Comparison of ENCODE assay signal across 16 cellular contexts in genomic region chr2:176704282-176704773, GRCh38.
A peak's percentile ranks its signal among the peaks of the same experiment; 100 is the strongest.
DNase-seq lines count a peak whose midpoint lies in the region; ATAC-seq, FAIRE-seq and TF ChIP-seq lines count a peak whose summit lies in the region.
"Had no signal": no experiment of that assay in that cellular context is flagged by ENCODE, and none has a peak within 500 bp of the region (broad histone marks: within the 10 kb centered on the region; RNA-seq: fewer than 3 reads in every experiment).

No MANE protein-coding gene starts in this region.

- TF ChIP-seq CTCF in A673 (conservative IDR thresholded peaks at IDR 0.05; ENCODE audit: low read depth, low read length) (no peak), neural progenitor cell (IDR thresholded peaks at IDR 0.05) (no peak)

- H3K4me3 ChIP-seq in A673 (ENCODE audit: low read depth, low read length, poor library complexity, severe bottlenecking) (no peak overlapping the region), SK-N-MC (peak overlapping the region; percentile 26), neural progenitor cell (no peak overlapping the region), mesenchymal stem cell (ENCODE audit: insufficient read depth in 1 of 2, low read depth in 1 of 2, low read length in 2 of 2) (no peak overlapping the region)
- H3K4me3 ChIP-seq: BLaER1 treated with 17β-estradiol and CSF1 and Interleukin-3, amounts not matched to agents 10 nM and 100 nM; K562 had no signal

- H3K4me2 ChIP-seq in neural progenitor cell (no peak overlapping the region), mesenchymal stem cell (ENCODE audit: low read length, poor library complexity, severe bottlenecking) (no peak overlapping the region)
- H3K4me2 ChIP-seq: BLaER1 treated with 17β-estradiol and CSF1 and Interleukin-3, amounts not matched to agents 10 nM and 100 nM had no signal

- no peaks in the 10 kb centered on the region for H3K9me3 Mint-ChIP-seq in neural progenitor cell

- H3K27me3 ChIP-seq in A673 (replicated peaks; ENCODE audit: insufficient read depth, low read depth, low read length, poor library complexity) (no peaks in the 10 kb centered on the region), neural progenitor cell (no peaks in the 10 kb centered on the region), mesenchymal stem cell (ENCODE audit: control insufficient read depth in 1 of 2, insufficient read depth in 1 of 2, low read length in 2 of 2) (no peaks in the 10 kb centered on the region)
- H3K27me3 ChIP-seq: BLaER1 treated with 17β-estradiol and CSF1 and Interleukin-3, amounts not matched to agents 10 nM and 100 nM had no signal

- ATAC-seq in GM21786 (IDR thresholded peaks at IDR 0.05; ENCODE audit: unreplicated experiment), result no peak
- ATAC-seq: K562 had no signal

- no peaks in the 10 kb centered on the region for H3K79me1 ChIP-seq in mesenchymal stem cell (replicated peaks; ENCODE audit: low read length, poor library complexity, severe bottlenecking)

- CTCF ChIA-PET in A673 (lab: Charles Lee), result no interaction called here

- H2BK12ac ChIP-seq in mesenchymal stem cell (ENCODE audit: low read length in 2 of 2), result no peak overlapping the region

- H4K20me1 ChIP-seq in neural progenitor cell (ENCODE audit: low read depth), result no peaks in the 10 kb centered on the region
- H4K20me1 ChIP-seq: BLaER1 treated with 17β-estradiol and CSF1 and Interleukin-3, amounts not matched to agents 10 nM and 100 nM had no signal

- no peak overlapping the region for H2BK15ac ChIP-seq in mesenchymal stem cell (ENCODE audit: low read depth, poor library complexity, severe bottlenecking)

- no peaks in the 10 kb centered on the region for H3F3A ChIP-seq in neural progenitor cell (ENCODE audit: low read depth)

- BruUV-seq in A673 (replicated peaks; lab: Mats Ljungman, UMichigan), result no TSS peak

- POLR2A ChIA-PET in A673 (lab: Charles Lee; ENCODE audit: low non-redundant PET), result interaction anchor here (0.7 to 0.9 kb wide), 2 partner anchors 24 to 47 kb away, joined by 3 read pairs; no protein-coding TSS in a partner anchor

- H3K79me2 ChIP-seq in neural progenitor cell (ENCODE audit: low read depth), result no peaks in the 10 kb centered on the region

- no peaks in the 10 kb centered on the region for H3K36me3 Mint-ChIP-seq in neural progenitor cell

- no peak overlapping the region for H2BK5ac ChIP-seq in mesenchymal stem cell (ENCODE audit: low read depth, low read length, poor library complexity, severe bottlenecking)

- H2AFZ ChIP-seq in neural progenitor cell (replicated peaks) (peak overlapping the region; percentile 3), mesenchymal stem cell (ENCODE audit: low read depth, low read length) (no peak overlapping the region)

- peak; percentile 79 for DNase-seq in A673 (ENCODE audit: low spot score)
- DNase-seq in D341Med (ENCODE audit: low spot score), result peak; percentile 35
- DNase-seq in SK-N-MC (ENCODE audit: low read depth, low spot score), result no peak
- no peak for DNase-seq in neural progenitor cell (ENCODE audit: low spot score)
- no peak for DNase-seq in posterior vena cava (ENCODE audit: low spot score)
- no peak for DNase-seq in urothelium cell line (ENCODE audit: low spot score)
- no peak for DNase-seq in mesenchymal stem cell
- DNase-seq: GOT3; NCI-H1048; NCI-H187; NK-92 treated with Interleukin-12 subunit alpha and Interleukin-12 subunit beta, amount 100 ng/mL, for 24 hours had no signal

- no peak overlapping the region for H3K4me3 Mint-ChIP-seq in neural progenitor cell

- no peak overlapping the region for H2BK120ac ChIP-seq in mesenchymal stem cell (ENCODE audit: low read depth, low read length)

- H3K4me1 Mint-ChIP-seq in neural progenitor cell, result no peaks in the 10 kb centered on the region

- H3K36me3 ChIP-seq in A673 (ENCODE audit: insufficient read depth, low read length, poor library complexity, severe bottlenecking) (no peaks in the 10 kb centered on the region), SK-N-MC (ENCODE audit: insufficient read depth, low read length) (no peaks in the 10 kb centered on the region), neural progenitor cell (no peaks in the 10 kb centered on the region), mesenchymal stem cell (ENCODE audit: control insufficient read depth in 1 of 2, insufficient read depth in 2 of 2, low read depth in 1 of 2, low read length in 2 of 2) (no peaks in the 10 kb centered on the region)
- H3K36me3 ChIP-seq: BLaER1 treated with 17β-estradiol and CSF1 and Interleukin-3, amounts not matched to agents 10 nM and 100 nM had no signal

- no peak overlapping the region for H3K9ac ChIP-seq in SK-N-MC (ENCODE audit: insufficient read length)
- no peak overlapping the region for H3K9ac ChIP-seq in neural progenitor cell
- H3K9ac ChIP-seq in mesenchymal stem cell (ENCODE audit: low read length), result no peak overlapping the region
- H3K9ac ChIP-seq: BLaER1 treated with 17β-estradiol and CSF1 and Interleukin-3, amounts not matched to agents 10 nM and 100 nM had no signal

- H3K18ac ChIP-seq in mesenchymal stem cell (ENCODE audit: low read depth in 1 of 2, low read length in 2 of 2), result no peak overlapping the region

- H3K4me1 ChIP-seq in A673 (ENCODE audit: insufficient read depth, low read length, poor library complexity, severe bottlenecking) (peaks cover 89% of the 10 kb centered on the region), neural progenitor cell (no peaks in the 10 kb centered on the region), mesenchymal stem cell (ENCODE audit: control insufficient read depth, insufficient read depth, low read depth, low read length) (no peaks in the 10 kb centered on the region)
- H3K4me1 ChIP-seq: BLaER1 treated with 17β-estradiol and CSF1 and Interleukin-3, amounts not matched to agents 10 nM and 100 nM had no signal

- no peak overlapping the region for H3K14ac ChIP-seq in mesenchymal stem cell (ENCODE audit: low read length in 2 of 2)

- intact Hi-C loops in A673 (cut with micrococcal nuclease; ENCODE audit: unreplicated experiment), result no loop called here
- intact Hi-C loops in posterior vena cava (cut with DNase I), result no loop called here

- 55% methylated on average over 2 of the region's 3 CpGs for WGBS in mesenchymal stem cell

- H3K27ac Mint-ChIP-seq in neural progenitor cell, result no peak overlapping the region

- no peaks in the 10 kb centered on the region for H3K27me3 Mint-ChIP-seq in neural progenitor cell (ENCODE audit: insufficient read depth, low read depth)

- H3K9me3 ChIP-seq in A673 (ENCODE audit: low read depth, low read length, poor library complexity, severe bottlenecking), result no peaks in the 10 kb centered on the region
- H3K9me3 ChIP-seq in SK-N-MC (ENCODE audit: low read depth, low read length), result no peaks in the 10 kb centered on the region
- no peaks in the 10 kb centered on the region for H3K9me3 ChIP-seq in neural progenitor cell (ENCODE audit: low read depth)
- H3K9me3 ChIP-seq in mesenchymal stem cell (ENCODE audit: control insufficient read depth, low read length), result no peaks in the 10 kb centered on the region
- H3K9me3 ChIP-seq: BLaER1 treated with 17β-estradiol and CSF1 and Interleukin-3, amounts not matched to agents 10 nM and 100 nM had no signal

- H4K91ac ChIP-seq in mesenchymal stem cell (ENCODE audit: low read length), result no peak overlapping the region

- no peak for FAIRE-seq in urothelium cell line (lab: Jason Lieb, UNC)
- FAIRE-seq: K562 had no signal

- no peak overlapping the region for H3K23ac ChIP-seq in mesenchymal stem cell (ENCODE audit: low read length in 2 of 2)

- H2AK5ac ChIP-seq in mesenchymal stem cell (ENCODE audit: low read length, severe bottlenecking), result no peak overlapping the region

- H3K27ac ChIP-seq in A673 (ENCODE audit: low read depth, low read length, poor library complexity, severe bottlenecking) (peak overlapping the region; percentile 84), SK-N-MC (peak overlapping the region; percentile 72), neural progenitor cell (no peak overlapping the region), mesenchymal stem cell (ENCODE audit: low read length, poor library complexity, severe bottlenecking) (no peak overlapping the region)
- H3K27ac ChIP-seq: BLaER1 treated with 17β-estradiol and CSF1 and Interleukin-3, amounts not matched to agents 10 nM and 100 nM; HL-60; RWPE1 had no signal

- no peak overlapping the region for H4K8ac ChIP-seq in mesenchymal stem cell (ENCODE audit: low read length)

- H3K4ac ChIP-seq in mesenchymal stem cell (ENCODE audit: low read depth in 1 of 2, low read length in 2 of 2), result no peak overlapping the region

Comparison
In these comparisons a context has a peak if more than half of its experiments do, and no peak if none do; other contexts are left out.
1. DNase-seq: peak in A673 (single experiment) and D341Med (single experiment); none in SK-N-MC (single experiment), neural progenitor cell (single experiment), posterior vena cava (single experiment), urothelium cell line (single experiment) and mesenchymal stem cell (single experiment).
2. H3K27ac ChIP-seq: peak in A673 (single experiment) and SK-N-MC (single experiment); none in neural progenitor cell (single experiment) and mesenchymal stem cell (single experiment).